Comparison of ENCODE assay signal across 26 cellular contexts in genomic region chr11:71147331-71147730, GRCh38.
"Had no signal": no experiment of that assay in that cellular context is flagged by ENCODE, and none has a peak within 500 bp of the region (broad histone marks: within the 10 kb centered on the region; RNA-seq: fewer than 3 reads in every experiment).

No MANE protein-coding gene starts in this region.

- H3K4me3 ChIP-seq: dorsolateral prefrontal cortex, gastrocnemius medialis, lung, mucosa of descending colon, psoas muscle, sigmoid colon, testis, tibial artery had no signal

- H3K27me3 ChIP-seq: testis had no signal

- DNase-seq: dorsolateral prefrontal cortex; effector CD4-positive, alpha-beta T cell; endodermal cell; foreskin fibroblast; gastrocnemius medialis; mucosa of descending colon; naive B cell; psoas muscle; right cardiac atrium; sigmoid colon; stimulated activated CD4-positive, alpha-beta T cell treated with anti-CD3 and anti-CD28 coated beads, Interleukin-4, amount 100 ng/mL, for 4 hours; stimulated activated naive CD8-positive, alpha-beta T cell treated with anti-CD3 and anti-CD28 coated beads, Interleukin-15, Interleukin-2, amounts not matched to agents 100 U/mL and 50 U/mL, for 24 hours; substantia nigra; testis had no signal

- H3K36me3 ChIP-seq: gastrocnemius medialis, sigmoid colon, tibial artery had no signal

- H3K27ac ChIP-seq: dorsolateral prefrontal cortex, epithelial cell of prostate, gastrocnemius medialis, parathyroid adenoma, psoas muscle, sigmoid colon, testis, tibial artery had no signal

- H3K4me1 Mint-ChIP-seq: memory B cell had no signal

- H3K9me3 Mint-ChIP-seq: endodermal cell; mesothelial cell of epicardium; natural killer cell treated with Interleukin-12 subunit alpha and Interleukin-12 subunit beta and Interleukin-15 and Interleukin-18, amount 100 ng/mL, for 72 hours; neural crest cell; type B pancreatic cell had no signal

- H3K4me1 ChIP-seq: gastrocnemius medialis, parathyroid adenoma, psoas muscle, sigmoid colon, testis had no signal

- H3K4me3 Mint-ChIP-seq: endodermal cell; memory B cell; mesothelial cell of epicardium; naive B cell; natural killer cell treated with Interleukin-12 subunit alpha and Interleukin-12 subunit beta and Interleukin-15 and Interleukin-18, amount 100 ng/mL, for 72 hours; neural crest cell; stimulated activated memory B cell treated with anti-CD40 and anti-IgM and Interleukin-4, amounts not matched to agents 10 μg/mL and 1 μg/mL and 100 μg/mL, for 72 hours; type B pancreatic cell had no signal

- H3K36me3 Mint-ChIP-seq: memory B cell; mesothelial cell of epicardium; natural killer cell treated with Interleukin-12 subunit alpha and Interleukin-12 subunit beta and Interleukin-15 and Interleukin-18, amount 100 ng/mL, for 72 hours; stimulated activated memory B cell treated with anti-CD40 and anti-IgM and Interleukin-4, amounts not matched to agents 10 μg/mL and 1 μg/mL and 100 μg/mL, for 72 hours had no signal

- H3K27me3 Mint-ChIP-seq: type B pancreatic cell had no signal

- H3K27ac Mint-ChIP-seq: endodermal cell; memory B cell; mesothelial cell of epicardium; natural killer cell treated with Interleukin-12 subunit alpha and Interleukin-12 subunit beta and Interleukin-15 and Interleukin-18, amount 100 ng/mL, for 72 hours; stimulated activated memory B cell treated with anti-CD40 and anti-IgM and Interleukin-4, amounts not matched to agents 10 μg/mL and 1 μg/mL and 100 μg/mL, for 72 hours; type B pancreatic cell had no signal

- ATAC-seq: esophagus mucosa; gastrocnemius medialis; left lobe of liver; mucosa of descending colon; psoas muscle; right cardiac atrium; stimulated activated memory B cell treated with anti-CD40 and anti-IgM and Interleukin-4, amounts not matched to agents 10 μg/mL and 1 μg/mL and 100 μg/mL, for 72 hours; stimulated activated naive CD8-positive, alpha-beta T cell treated with anti-CD3 and anti-CD28 coated beads, Interleukin-15, Interleukin-2, amounts not matched to agents 100 U/mL and 50 U/mL, for 24 hours had no signal

- H2AFZ ChIP-seq: parathyroid adenoma had no signal

- H3K9ac ChIP-seq: parathyroid adenoma had no signal

- H3K9me3 ChIP-seq: gastrocnemius medialis, mucosa of descending colon, psoas muscle, testis, tibial artery had no signal
